8 cellular contexts compared by ENCODE assay signal in the genomic region with DNA sequence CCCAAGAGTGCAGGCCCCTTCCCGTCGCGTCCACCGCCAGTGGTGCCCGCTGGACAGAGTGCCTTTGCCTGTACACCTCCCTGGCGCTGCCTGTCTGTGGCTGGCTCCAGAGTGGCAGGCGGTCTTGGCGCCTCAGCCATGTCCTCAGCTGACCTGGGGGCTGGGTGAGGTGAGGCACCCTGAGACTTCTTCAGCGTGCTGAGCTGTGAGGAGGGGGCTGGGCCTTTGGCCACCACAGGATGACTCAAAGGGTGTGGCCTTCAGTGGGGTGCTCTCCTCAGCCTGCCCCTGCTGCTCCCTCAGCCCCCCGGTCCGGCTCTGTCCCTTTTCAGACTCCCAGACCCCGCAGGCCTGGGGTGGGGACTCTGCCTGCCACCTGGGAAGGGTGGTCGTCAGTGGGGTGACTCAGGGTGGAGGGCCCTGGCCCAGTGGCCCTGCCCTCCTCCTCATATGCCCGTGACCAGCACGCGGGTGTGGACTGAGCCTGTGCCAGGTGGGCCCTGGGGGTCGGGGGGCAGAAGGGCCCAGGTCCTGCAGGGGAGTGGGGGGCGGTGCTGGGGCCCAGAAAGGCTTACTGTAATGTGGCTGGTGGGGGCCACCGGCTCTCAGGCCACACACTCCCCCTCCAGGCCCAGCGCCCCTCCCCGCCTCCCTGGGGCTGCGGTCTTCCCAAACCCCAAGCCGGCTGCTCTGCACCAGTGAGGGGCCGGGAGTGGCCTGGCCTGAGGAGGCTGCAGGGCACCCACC. TPM values are rescaled to one million over a fixed set of nuclear protein-coding genes. Genes with fewer than 3 reads are reported as not detected.
DNase-seq lines count a peak whose midpoint lies in the region; TF ChIP-seq lines count a peak whose summit lies in the region.

No MANE protein-coding gene starts in this region.

- dilution Hi-C loops in mammary epithelial cell (cut with HindIII; ENCODE audit: low sequenced_read_pairs), result no loop called here

- TF ChIP-seq POLR2A in lower leg skin (IDR thresholded peaks at IDR 0.05), result no peak

- H3K27ac Mint-ChIP-seq in type B pancreatic cell (no peak overlapping the region), HFFc6 (no peak overlapping the region)

- peaks cover 5% of the 10 kb centered on the region for H3K27me3 Mint-ChIP-seq in type B pancreatic cell
- H3K27me3 Mint-ChIP-seq in HFFc6 (ENCODE audit: insufficient read depth), result peaks cover 1% of the 10 kb centered on the region; the same call in 1 of the 2 replicates

- peaks cover 4% of the 10 kb centered on the region; the same call in 1 of the 2 replicates for H3K27me3 ChIP-seq in OCI-LY1 (ENCODE audit: insufficient read depth, low read length)
- H3K27me3 ChIP-seq in mammary epithelial cell (ENCODE audit: insufficient read depth, low read length), result no peaks in the 10 kb centered on the region

- H3K9me2 ChIP-seq in OCI-LY1 (ENCODE audit: low read depth, low read length), result no peaks in the 10 kb centered on the region

- H3K9me3 ChIP-seq in OCI-LY1 (ENCODE audit: low read length), result no peaks in the 10 kb centered on the region
- H3K9me3 ChIP-seq in mammary epithelial cell (replicated peaks; ENCODE audit: insufficient read depth, low read length), result no peaks in the 10 kb centered on the region

- H3K4me1 Mint-ChIP-seq in type B pancreatic cell (ENCODE audit: unreplicated experiment), result peaks cover 6% of the 10 kb centered on the region
- peaks cover 7% of the 10 kb centered on the region for H3K4me1 Mint-ChIP-seq in HFFc6 (ENCODE audit: low read depth)

- CTCF ChIA-PET in mammary epithelial cell (lab: Charles Lee; ENCODE audit: low non-redundant PET), result interaction anchor here (0.5 kb wide), 1 partner anchor 96 kb away, joined by 10 read pairs; no protein-coding TSS in a partner anchor

- intact Hi-C loops in mammary epithelial cell (cut with micrococcal nuclease), result loop anchor here (5.0 kb wide), 1 partner anchor 688 kb away; no protein-coding TSS in a partner anchor
- intact Hi-C loops in lower leg skin (cut with DNase I; ENCODE audit: low total_unique reads), result loop anchor here (10.0 kb wide), 1 partner anchor 250 kb away; a partner anchor contains a TSS

- no peak overlapping the region for H3K4me3 ChIP-seq in OCI-LY1 (ENCODE audit: low read depth, low read length, poor library complexity, severe bottlenecking)
- no peak overlapping the region for H3K4me3 ChIP-seq in mammary epithelial cell (replicated peaks in 1 of 3; ENCODE audit: insufficient read depth in 1 of 3, low read depth in 2 of 3, low read length in 3 of 3)
- peak overlapping the region; percentile 28 for H3K4me3 ChIP-seq in lower leg skin (ENCODE audit: low read depth, poor library complexity, severe bottlenecking)

- TF ChIP-seq CTCF in OCI-LY1 (IDR thresholded peaks at IDR 0.05; ENCODE audit: low read length) (no peak), mammary epithelial cell (conservative IDR thresholded peaks at IDR 0.05 in 1 of 2, IDR thresholded peaks at IDR 0.05 in 1 of 2; ENCODE audit: extremely low read depth in 1 of 2, insufficient read depth in 1 of 2, low read depth in 1 of 2, low read length in 2 of 2) (no peak), lower leg skin (IDR thresholded peaks at IDR 0.05) (no peak), type B pancreatic cell (conservative IDR thresholded peaks at IDR 0.05) (no peak), HFFc6 (IDR thresholded peaks at IDR 0.05) (no peak)

- H4K20me1 ChIP-seq in OCI-LY1 (ENCODE audit: insufficient read depth, low read length), result no peaks in the 10 kb centered on the region
- H4K20me1 ChIP-seq in mammary epithelial cell (ENCODE audit: insufficient read depth, low read length), result no peaks in the 10 kb centered on the region

- no peaks in the 10 kb centered on the region for H3K79me2 ChIP-seq in OCI-LY1 (ENCODE audit: insufficient read depth, low read length)
- H3K79me2 ChIP-seq in mammary epithelial cell (ENCODE audit: insufficient read depth, low read length), result no peaks in the 10 kb centered on the region

- H3K36me3 ChIP-seq in OCI-LY1 (ENCODE audit: insufficient read depth, low read length), result no peaks in the 10 kb centered on the region
- no peaks in the 10 kb centered on the region for H3K36me3 ChIP-seq in mammary epithelial cell (ENCODE audit: insufficient read depth, low read length)

- H3K4me2 ChIP-seq in OCI-LY1 (ENCODE audit: low read length) (peak overlapping the region; percentile 20; the same call in 1 of the 2 replicates), mammary epithelial cell (ENCODE audit: insufficient read depth, low read depth, low read length) (peak overlapping the region; percentile 9)

- no peaks in the 10 kb centered on the region for H3K9me3 Mint-ChIP-seq in type B pancreatic cell
- H3K9me3 Mint-ChIP-seq in HFFc6, result no peaks in the 10 kb centered on the region

- H3K4me1 ChIP-seq in OCI-LY1 (ENCODE audit: insufficient read depth, low read length, severe bottlenecking) (peaks cover 33% of the 10 kb centered on the region), mammary epithelial cell (ENCODE audit: insufficient read depth, low read length) (peaks cover 18% of the 10 kb centered on the region)

- H3K36me3 Mint-ChIP-seq in type B pancreatic cell (no peaks in the 10 kb centered on the region), HFFc6 (ENCODE audit: low read depth) (no peaks in the 10 kb centered on the region)

- WGBS in mammary epithelial cell (ENCODE audit: low coverage, missing lambda C conversion rate), result 65% methylated on average over 11 of the region's 24 CpGs
- WGBS in lower leg skin, 2 donors, result 39 to 41% methylated on average over 19 to 21 of the region's 24 CpGs

- no peak overlapping the region for H3K27ac ChIP-seq in OCI-LY1 (ENCODE audit: low read depth, low read length, poor library complexity, severe bottlenecking)
- H3K27ac ChIP-seq in mammary epithelial cell (ENCODE audit: insufficient read depth, low read depth, low read length), result no peak overlapping the region

- peak; percentile 61 for DNase-seq in ELR (ENCODE audit: low read depth)
- DNase-seq in mammary epithelial cell, result no peak
- DNase-seq in lower leg skin (ENCODE audit: low spot score in 2 of 2), result no peak
- no peak for DNase-seq in type B pancreatic cell (ENCODE audit: extremely low spot score, unreplicated experiment)
- DNase-seq in RKO (ENCODE audit: low spot score), result no peak
- no peak for DNase-seq in HFFc6
- DNase-seq in GF-D8 (lab: John Stamatoyannopoulos, UW), result no peak

- BruUV-seq in mammary epithelial cell (replicated peaks; lab: Mats Ljungman, UMichigan), result no TSS peak

- no peak overlapping the region for H2AFZ ChIP-seq in OCI-LY1 (ENCODE audit: low read length)
- no peak overlapping the region for H2AFZ ChIP-seq in mammary epithelial cell (ENCODE audit: low read depth, low read length)

- H3K9ac ChIP-seq in OCI-LY1 (ENCODE audit: low read length), result no peak overlapping the region
- no peak overlapping the region for H3K9ac ChIP-seq in mammary epithelial cell (ENCODE audit: insufficient read depth, low read length)

- in situ Hi-C loops in mammary epithelial cell (cut with MboI; ENCODE audit: low sequenced_read_pairs in 2 of 2), result loop anchor here (5.0 to 25.0 kb wide), 2 partner anchors 98 to 278 kb away; a partner anchor contains a TSS

- H3F3A ChIP-seq in OCI-LY1 (ENCODE audit: insufficient read depth, low read length), result no peaks in the 10 kb centered on the region

- H3K4me3 Mint-ChIP-seq in type B pancreatic cell, result peak overlapping the region; percentile 44
- H3K4me3 Mint-ChIP-seq in HFFc6, result no peak overlapping the region

RNA-seq across cellular contexts. Expression of a gene that starts 15.9 kb away (rescaled TPM):
- 10 to 100 TPM; 26.5 to 51.5 TPM for total RNA-seq in mammary epithelial cell
- polyA plus RNA-seq in mammary epithelial cell, result 63.8 TPM
- 22.6 TPM for polyA minus RNA-seq in mammary epithelial cell
- total RNA-seq in lower leg skin, result 10 to 100 TPM in 3 of 4 donors, 1 to 10 TPM in 1; 9.1 to 28.0 (median 18.0) TPM
- 45.2 and 55.8 TPM in 2 replicates for total RNA-seq in type B pancreatic cell (ENCODE audit: low replicate concordance)
- total RNA-seq in HFFc6 (2021; fragmentation: NEBNext Ultra II Directional; extraction: Animal tissue kit (Norgen Biotek cat#: 25700)), result 10 to 100 TPM; 67.9 to 86.8 (median 78.5) TPM

RNA-seq across cellular contexts. Expression of a gene that starts 16.1 kb away (rescaled TPM):
- total RNA-seq in mammary epithelial cell (10 to 100 TPM; 19.0 to 19.9 TPM), lower leg skin (10 to 100 TPM in 3 of 4 donors, 1 to 10 TPM in 1; 7.5 to 25.6 (median 16.1) TPM), type B pancreatic cell (ENCODE audit: low replicate concordance) (30.0 and 37.6 TPM in 2 replicates)
- 12.6 TPM for polyA plus RNA-seq in mammary epithelial cell
- 3.8 TPM for polyA minus RNA-seq in mammary epithelial cell
- total RNA-seq in HFFc6 (2021; fragmentation: NEBNext Ultra II Directional; extraction: Animal tissue kit (Norgen Biotek cat#: 25700)), result 10 to 100 TPM; 17.2 to 25.1 (median 20.2) TPM

RNA-seq across cellular contexts. Expression of a gene that starts 26.3 kb away (rescaled TPM):
- 10 to 100 TPM; 26.6 to 68.7 TPM for total RNA-seq in mammary epithelial cell
- polyA plus RNA-seq in mammary epithelial cell, result 11.1 TPM
- polyA minus RNA-seq in mammary epithelial cell, result 6.3 TPM
- 100 to 1,000 TPM; 149 to 181 (median 163) TPM for total RNA-seq in lower leg skin
- 36.7 and 58.6 TPM in 2 replicates for total RNA-seq in type B pancreatic cell (ENCODE audit: low replicate concordance)
- 10 to 100 TPM; 14.8 to 18.8 (median 17.4) TPM for total RNA-seq in HFFc6 (2021; fragmentation: NEBNext Ultra II Directional; extraction: Animal tissue kit (Norgen Biotek cat#: 25700))
